Comparison of ENCODE assay signal across 16 cellular contexts in the genomic region with DNA sequence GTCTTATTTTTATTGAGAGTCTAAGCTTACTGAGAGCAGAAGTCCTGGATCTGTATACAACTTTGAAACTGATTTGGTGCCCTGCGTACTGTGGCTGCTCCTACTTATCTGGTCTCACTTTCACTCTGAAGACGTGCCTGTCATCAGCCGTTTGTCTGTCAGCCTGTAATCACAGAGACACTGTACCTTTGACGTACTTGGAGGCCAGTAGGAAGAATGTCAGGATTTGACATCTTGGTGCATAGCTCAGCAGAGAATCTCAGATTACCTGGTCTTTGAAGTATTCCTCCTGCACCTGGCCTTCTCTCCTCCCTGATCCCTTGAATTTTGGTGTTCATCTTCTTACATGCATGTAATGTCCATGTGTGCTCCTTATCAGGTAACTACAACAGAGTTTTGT. TPM values are rescaled to one million over a fixed set of nuclear protein-coding genes. Genes with fewer than 3 reads are reported as not detected.
DNase-seq lines count a peak whose midpoint lies in the region; ATAC-seq, FAIRE-seq and TF ChIP-seq lines count a peak whose summit lies in the region.
"Had no signal": no experiment of that assay in that cellular context is flagged by ENCODE, and none has a peak within 500 bp of the region (broad histone marks: within the 10 kb centered on the region; RNA-seq: fewer than 3 reads in every experiment).

No MANE protein-coding gene starts in this region.

- H3K27ac ChIP-seq in ascending aorta: no peak overlapping the region
- H3K27ac ChIP-seq: C4-2B, right lobe of liver, WERI-Rb-1 had no signal

- DNase-seq in GM18507 (ENCODE audit: extremely low spot score, insufficient read length, low read depth) (no peak), left kidney (ENCODE audit: low read depth, low spot score) (peak; percentile 79), middle frontal gyrus (ENCODE audit: extremely low spot score, low spot score) (no peak), ascending aorta (ENCODE audit: low spot score in 2 of 2) (no peak), DMS153 treated with DMSO at 0.1 percent for 48 hours (lab: John Stamatoyannopoulos, UW; ENCODE audit: unreplicated experiment) (no peak), DMS79 treated with DMSO at 0.1 percent for 48 hours (lab: John Stamatoyannopoulos, UW) (no peak)
- DNase-seq: activated T-cell treated with anti-CD3 and anti-CD28 coated beads, Interleukin-2, amount 50 U/mL, for 24 hours; amniotic stem cell; NCI-H1436; right lobe of liver; WERI-Rb-1 had no signal

- H3K4me1 ChIP-seq in ascending aorta: peaks cover 14 to 38% of the 10 kb centered on the region in 2 donors
- H3K4me1 ChIP-seq: right lobe of liver had no signal

- H3K4me3 ChIP-seq in ascending aorta: no peak overlapping the region
- H3K4me3 ChIP-seq: right lobe of liver had no signal

- no peaks in the 10 kb centered on the region for H3K36me3 ChIP-seq in ascending aorta
- H3K36me3 ChIP-seq: right lobe of liver, WERI-Rb-1 had no signal

- ATAC-seq in GM21526 (IDR thresholded peaks at IDR 0.05; ENCODE audit: low FRiP score, unreplicated experiment) (peak; percentile 30), HG03097 (IDR thresholded peaks at IDR 0.05; ENCODE audit: low FRiP score, unreplicated experiment) (peak; percentile 36)
- ATAC-seq: right lobe of liver had no signal

- no peak for TF ChIP-seq CTCF in ascending aorta (IDR thresholded peaks at IDR 0.05)

- intact Hi-C loops in ascending aorta (cut with DNase I): no loop called here

- H3K9me3 ChIP-seq in ascending aorta: no peaks in the 10 kb centered on the region
- H3K9me3 ChIP-seq: right lobe of liver had no signal

- peak; percentile 89 for FAIRE-seq in GM18507 (lab: Jason Lieb, UNC)
- FAIRE-seq: islet of Langerhans had no signal

- H3K27me3 ChIP-seq in ascending aorta: no peaks in the 10 kb centered on the region
- H3K27me3 ChIP-seq: right lobe of liver had no signal

RNA-seq across cellular contexts. Expression of a gene that starts 37.7 kb away (rescaled TPM):
- total RNA-seq in ascending aorta: 27.6 TPM

RNA-seq across cellular contexts. Expression of a gene that starts 52.7 kb away (rescaled TPM):
- total RNA-seq in ascending aorta: not detected
- total RNA-seq: myocyte had no signal
